18 cellular contexts compared by ENCODE assay signal in genomic region chr3:127847236-127847720, GRCh38.
"Had no signal": no experiment of that assay in that cellular context is flagged by ENCODE, and none has a peak within 500 bp of the region (broad histone marks: within the 10 kb centered on the region; RNA-seq: fewer than 3 reads in every experiment).

No MANE protein-coding gene starts in this region.

- H3K4me3 ChIP-seq: breast epithelium, spleen, thyroid gland had no signal

- H3K27ac Mint-ChIP-seq: activated naive CD4-positive, alpha-beta T cell treated with anti-CD3 and anti-CD28 coated beads, Interleukin-2, amount 50 U/mL, for 72 hours; activated T-cell treated with anti-CD3 and anti-CD28 coated beads, Interleukin-2, amount 50 U/mL, for 24 hours; activated T-helper 17 cell treated with anti-CD3 and anti-CD28 coated beads, Interleukin-2, amount 50 U/mL, for 72 hours; naive B cell; progenitor cell of endocrine pancreas; T-helper 1 cell treated with Interleukin-12 subunit alpha and Interleukin-12 subunit beta and Interleukin-4 antibody, amounts not matched to agents 30 μg/mL and 1 μg/mL, for 36 hours; WTC11 had no signal

- H3K9me3 ChIP-seq: breast epithelium, spleen, thyroid gland had no signal

- H3K9me3 Mint-ChIP-seq: activated naive CD4-positive, alpha-beta T cell treated with anti-CD3 and anti-CD28 coated beads, Interleukin-2, amount 50 U/mL, for 72 hours; activated T-cell treated with anti-CD3 and anti-CD28 coated beads, Interleukin-2, amount 50 U/mL, for 24 hours; activated T-helper 17 cell treated with anti-CD3 and anti-CD28 coated beads, Interleukin-2, amount 50 U/mL, for 72 hours; naive B cell; neural crest cell; T-helper 1 cell treated with Interleukin-12 subunit alpha and Interleukin-12 subunit beta and Interleukin-4 antibody, amounts not matched to agents 30 μg/mL and 1 μg/mL, for 36 hours; WTC11 had no signal

- H3K27me3 ChIP-seq: breast epithelium, spleen, thyroid gland had no signal

- H3K27me3 Mint-ChIP-seq: naive B cell had no signal

- H3K4me3 Mint-ChIP-seq: activated T-cell treated with anti-CD3 and anti-CD28 coated beads, Interleukin-2, amount 50 U/mL, for 24 hours; activated T-helper 17 cell treated with anti-CD3 and anti-CD28 coated beads, Interleukin-2, amount 50 U/mL, for 72 hours; naive B cell; neural crest cell; T-helper 1 cell treated with Interleukin-12 subunit alpha and Interleukin-12 subunit beta and Interleukin-4 antibody, amounts not matched to agents 30 μg/mL and 1 μg/mL, for 36 hours; WTC11 had no signal

- H3K36me3 Mint-ChIP-seq: activated naive CD4-positive, alpha-beta T cell treated with anti-CD3 and anti-CD28 coated beads, Interleukin-2, amount 50 U/mL, for 72 hours; naive B cell; WTC11 had no signal

- H3K4me1 ChIP-seq: breast epithelium had no signal

- DNase-seq: activated CD8-positive, alpha-beta memory T cell treated with anti-CD3 and anti-CD28 coated beads for 24 hours; activated CD8-positive, alpha-beta memory T cell treated with anti-CD3 and anti-CD28 coated beads, Interleukin-2, amount 50 U/mL, for 4 hours; activated T-cell treated with anti-CD3 and anti-CD28 coated beads, Interleukin-2, amount 50 U/mL, for 24 hours; cortex of kidney; mesendoderm; naive B cell; spleen; stimulated activated CD4-positive, alpha-beta T cell treated with anti-CD3 and anti-CD28 coated beads, Interleukin-4, amount 100 ng/mL, for 1 hour; stimulated activated naive CD4-positive, alpha-beta T cell treated with Interleukin-2 at 50 U/mL for 16 hours; T1000 had no signal

- H3K27ac ChIP-seq: breast epithelium, spleen, thyroid gland had no signal

- H3K4me1 Mint-ChIP-seq: activated T-helper 17 cell treated with anti-CD3 and anti-CD28 coated beads, Interleukin-2, amount 50 U/mL, for 72 hours; naive B cell had no signal

- H3K36me3 ChIP-seq: breast epithelium, spleen, thyroid gland had no signal
